In the genomic region with DNA sequence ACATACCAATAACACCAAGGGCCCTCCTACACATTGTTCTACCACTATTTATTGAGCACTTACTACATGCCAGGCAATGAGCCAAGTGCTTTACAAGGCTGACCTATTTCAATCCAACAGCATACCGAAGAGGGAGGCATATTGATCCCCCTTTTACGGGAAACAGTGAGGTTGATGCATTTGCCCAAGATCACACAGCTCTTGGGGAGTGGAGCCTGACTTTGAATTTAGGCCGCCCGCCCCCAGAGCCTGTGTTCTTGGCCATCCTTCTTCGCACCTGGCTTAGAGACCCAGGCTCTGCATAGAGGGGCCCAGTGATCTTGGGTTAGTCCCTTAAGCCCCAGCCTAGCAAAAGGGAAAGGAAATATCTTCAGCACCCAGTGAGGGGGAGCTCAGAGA, we compare ENCODE assay signal across 9 cellular contexts.
DNase-seq lines count a peak whose midpoint lies in the region; ATAC-seq and TF ChIP-seq lines count a peak whose summit lies in the region.
"Had no signal": no experiment of that assay in that cellular context is flagged by ENCODE, and none has a peak within 500 bp of the region (broad histone marks: within the 10 kb centered on the region; RNA-seq: fewer than 3 reads in every experiment).

No MANE protein-coding gene starts in this region.

- intact Hi-C loops in psoas muscle (cut with DNase I) = no loop called here

- H3K27ac Mint-ChIP-seq in CD8-positive, alpha-beta memory T cell = no peak overlapping the region
- H3K27ac Mint-ChIP-seq: activated T-helper 2 cell treated with anti-CD3 and anti-CD28 coated beads, Interferon-gamma antibody, Interleukin-2, Interleukin-4, amounts not matched to agents 10 μg/mL and 5 μg/mL and 100 μg/mL, durations not matched to agents 14 hours and 24 hours and 36 hours had no signal

- H3K36me3 ChIP-seq in CD8-positive, alpha-beta memory T cell (ENCODE audit: insufficient read depth, low read length) = no peaks in the 10 kb centered on the region
- H3K36me3 ChIP-seq in SK-N-MC (ENCODE audit: insufficient read depth, low read length) (no peaks in the 10 kb centered on the region), fibroblast of lung (ENCODE audit: control insufficient read depth, insufficient read depth, low read length) (no peaks in the 10 kb centered on the region), psoas muscle (ENCODE audit: insufficient read depth in 1 of 2, low read depth in 1 of 2) (no peaks in the 10 kb centered on the region)

- peaks cover 0 to 4% (median 0%) of the 10 kb centered on the region in 3 donors for H3K36me3 Mint-ChIP-seq in CD8-positive, alpha-beta memory T cell

- H3K4me3 ChIP-seq in CD8-positive, alpha-beta memory T cell (ENCODE audit: low read length) = peak overlapping the region; percentile 60
- H3K4me3 ChIP-seq in SK-N-MC (peak overlapping the region; percentile 77), fibroblast of lung (replicated peaks in 1 of 4; ENCODE audit: control extremely low read depth in 1 of 4, insufficient read depth in 1 of 4, low read depth in 3 of 4, low read length in 4 of 4) (no peak overlapping the region), psoas muscle (peak overlapping the region; percentile 60)

- peaks cover 27% of the 10 kb centered on the region for H3K4me1 ChIP-seq in CD8-positive, alpha-beta memory T cell (ENCODE audit: insufficient read depth, low read length)
- H3K4me1 ChIP-seq in fibroblast of lung (ENCODE audit: control insufficient read depth, extremely low read depth, insufficient read depth, low read length) (peaks cover 26% of the 10 kb centered on the region), psoas muscle (peaks cover 18% of the 10 kb centered on the region)

- peak overlapping the region; percentile 63 to 85 (median 82) for H3K4me3 Mint-ChIP-seq in CD8-positive, alpha-beta memory T cell

- no peaks in the 10 kb centered on the region for H4K20me1 ChIP-seq in fibroblast of lung (ENCODE audit: control insufficient read depth, extremely low read depth, insufficient read depth, low read length)

- no peaks in the 10 kb centered on the region for H3K9me3 ChIP-seq in CD8-positive, alpha-beta memory T cell (ENCODE audit: low read length)
- H3K9me3 ChIP-seq in SK-N-MC (ENCODE audit: low read depth, low read length) (no peaks in the 10 kb centered on the region), fibroblast of lung (ENCODE audit: control insufficient read depth, insufficient read depth, low read depth, low read length) (no peaks in the 10 kb centered on the region), psoas muscle (no peaks in the 10 kb centered on the region)

- ATAC-seq in psoas muscle (no peak), GM18520 (IDR thresholded peaks at IDR 0.05; ENCODE audit: unreplicated experiment) (no peak)

- POLR2A ChIA-PET in CD8-positive, alpha-beta memory T cell (lab: Charles Lee) = no interaction called here

- no peaks in the 10 kb centered on the region for H3K27me3 ChIP-seq in CD8-positive, alpha-beta memory T cell (ENCODE audit: insufficient read depth, low read length, poor library complexity, severe bottlenecking)
- H3K27me3 ChIP-seq in fibroblast of lung (ENCODE audit: control insufficient read depth, insufficient read depth, low read length) = no peaks in the 10 kb centered on the region
- H3K27me3 ChIP-seq in psoas muscle (ENCODE audit: insufficient read depth in 3 of 3, low read length in 2 of 3) = peaks cover 0 to 25% (median 2%) of the 10 kb centered on the region in 3 donors

- H3K4me1 Mint-ChIP-seq in CD8-positive, alpha-beta memory T cell = peaks cover 5 to 18% (median 6%) of the 10 kb centered on the region in 3 donors

- H3K79me2 ChIP-seq in fibroblast of lung (ENCODE audit: control insufficient read depth, insufficient read depth, low read length) = no peaks in the 10 kb centered on the region

- H3K4me2 ChIP-seq in fibroblast of lung (ENCODE audit: extremely low read depth, insufficient read depth, low read length) = peak overlapping the region; percentile 11

- H3K9ac ChIP-seq in SK-N-MC (ENCODE audit: insufficient read length) = peak overlapping the region; percentile 46
- no peak overlapping the region for H3K9ac ChIP-seq in fibroblast of lung (ENCODE audit: insufficient read depth, low read length)

- DNase-seq in CD8-positive, alpha-beta memory T cell = no peak
- DNase-seq in SK-N-MC (ENCODE audit: low read depth, low spot score) (no peak), fibroblast of lung (ENCODE audit: low read depth in 2 of 2) (peak in 1 of 2 donors; percentile 89), psoas muscle (no peak), DMS53 (lab: John Stamatoyannopoulos, UW) (no peak), DMS79 (lab: John Stamatoyannopoulos, UW) (no peak), COLO829 (ENCODE audit: low spot score) (no peak)

- no peak overlapping the region for H3K27ac ChIP-seq in CD8-positive, alpha-beta memory T cell (ENCODE audit: low read depth, low read length)
- H3K27ac ChIP-seq in SK-N-MC (peak overlapping the region; percentile 96), fibroblast of lung (ENCODE audit: insufficient read depth, low read length) (no peak overlapping the region), psoas muscle (peak overlapping the region; percentile 53)

- no peak overlapping the region for H2AFZ ChIP-seq in fibroblast of lung (ENCODE audit: low read length)

- H3K27me3 Mint-ChIP-seq in CD8-positive, alpha-beta memory T cell = peaks cover 2 to 3% of the 10 kb centered on the region in 2 donors

- CTCF ChIA-PET in CD8-positive, alpha-beta memory T cell (lab: Charles Lee) = interaction anchor here (1.5 kb wide), 2 partner anchors 16 to 161 kb away, joined by 4 read pairs; no protein-coding TSS in a partner anchor

- WGBS in psoas muscle, 3 donors = 80 to 91% (median 81%) methylated on average over 5 of the region's 5 CpGs

- no peak for TF ChIP-seq CTCF in fibroblast of lung (conservative IDR thresholded peaks at IDR 0.05 in 1 of 2, IDR thresholded peaks at IDR 0.05 in 1 of 2; ENCODE audit: low read depth in 1 of 2, low read length in 2 of 2)
- no peak for TF ChIP-seq CTCF in psoas muscle (IDR thresholded peaks at IDR 0.05)

- peaks cover 0 to 2% (median 0%) of the 10 kb centered on the region in 5 donors for H3K9me3 Mint-ChIP-seq in CD8-positive, alpha-beta memory T cell

Comparison
In these comparisons a context has a peak if more than half of its experiments do, and no peak if none do; other contexts are left out.
1. H3K27ac ChIP-seq: peak in SK-N-MC (single experiment) and psoas muscle (single experiment); none in CD8-positive, alpha-beta memory T cell (single experiment) and fibroblast of lung (single experiment).
2. H3K4me3 ChIP-seq: peak in CD8-positive, alpha-beta memory T cell (single experiment), SK-N-MC (single experiment) and psoas muscle (single experiment); none in fibroblast of lung (0 of 4).